1 cellular context compared by ENCODE assay signal in the genomic region with DNA sequence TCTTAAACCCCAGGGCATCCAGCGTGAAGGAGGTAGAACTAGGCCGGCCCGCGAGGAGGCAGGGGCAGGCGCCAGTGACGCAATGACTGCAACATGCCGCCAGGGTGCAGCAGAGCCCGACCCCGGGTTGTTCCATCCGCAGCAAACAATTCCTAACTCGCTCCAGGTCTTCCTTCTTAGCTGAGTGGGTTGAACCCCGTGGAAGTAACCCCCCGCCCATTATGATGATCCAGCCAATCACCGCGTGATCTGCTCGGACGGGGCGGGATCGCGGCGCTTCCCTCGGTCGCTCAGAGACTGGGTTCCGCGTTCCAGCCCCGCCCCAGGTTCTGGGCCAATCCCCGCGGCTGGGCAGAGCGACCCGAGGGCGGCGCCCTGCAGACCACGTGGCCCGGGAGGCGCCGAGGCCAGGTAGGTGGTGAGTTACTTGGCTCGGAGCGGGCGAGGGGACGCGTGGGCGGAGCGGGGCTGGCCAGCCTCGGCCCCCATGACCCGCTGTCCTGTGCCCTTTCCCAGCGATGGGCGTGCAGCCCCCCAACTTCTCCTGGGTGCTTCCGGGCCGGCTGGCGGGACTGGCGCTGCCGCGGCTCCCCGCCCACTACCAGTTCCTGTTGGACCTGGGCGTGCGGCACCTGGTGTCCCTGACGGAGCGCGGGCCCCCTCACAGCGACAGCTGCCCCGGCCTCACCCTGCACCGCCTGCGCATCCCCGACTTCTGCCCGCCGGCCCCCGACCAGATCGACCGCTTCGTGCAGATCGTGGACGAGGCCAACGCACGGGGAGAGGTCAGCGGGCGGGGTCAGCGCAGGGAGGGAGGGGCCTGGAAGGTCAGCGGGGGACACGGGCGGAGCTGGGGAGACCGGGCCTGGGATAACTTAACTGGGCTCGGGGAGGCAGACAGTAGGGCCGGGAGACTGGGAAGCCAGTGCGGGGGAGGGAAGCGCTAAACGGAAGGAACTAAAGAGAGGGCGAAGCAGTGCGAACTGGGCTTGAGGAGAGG.
A peak's percentile ranks its signal among the peaks of the same experiment; 100 is the strongest.
TF ChIP-seq lines count a peak whose summit lies in the region.

A gene (plus strand): TSS at position 380 of the 1,000 bp plus-strand sequence. CDS start 139 bp downstream, at position 519.

TF ChIP-seq in K562, 482 proteins besides CTCF, POLR2A, EP300 and RAD21 (continued from another document and continues in another):
- TF ChIP-seq, protein P1, sequence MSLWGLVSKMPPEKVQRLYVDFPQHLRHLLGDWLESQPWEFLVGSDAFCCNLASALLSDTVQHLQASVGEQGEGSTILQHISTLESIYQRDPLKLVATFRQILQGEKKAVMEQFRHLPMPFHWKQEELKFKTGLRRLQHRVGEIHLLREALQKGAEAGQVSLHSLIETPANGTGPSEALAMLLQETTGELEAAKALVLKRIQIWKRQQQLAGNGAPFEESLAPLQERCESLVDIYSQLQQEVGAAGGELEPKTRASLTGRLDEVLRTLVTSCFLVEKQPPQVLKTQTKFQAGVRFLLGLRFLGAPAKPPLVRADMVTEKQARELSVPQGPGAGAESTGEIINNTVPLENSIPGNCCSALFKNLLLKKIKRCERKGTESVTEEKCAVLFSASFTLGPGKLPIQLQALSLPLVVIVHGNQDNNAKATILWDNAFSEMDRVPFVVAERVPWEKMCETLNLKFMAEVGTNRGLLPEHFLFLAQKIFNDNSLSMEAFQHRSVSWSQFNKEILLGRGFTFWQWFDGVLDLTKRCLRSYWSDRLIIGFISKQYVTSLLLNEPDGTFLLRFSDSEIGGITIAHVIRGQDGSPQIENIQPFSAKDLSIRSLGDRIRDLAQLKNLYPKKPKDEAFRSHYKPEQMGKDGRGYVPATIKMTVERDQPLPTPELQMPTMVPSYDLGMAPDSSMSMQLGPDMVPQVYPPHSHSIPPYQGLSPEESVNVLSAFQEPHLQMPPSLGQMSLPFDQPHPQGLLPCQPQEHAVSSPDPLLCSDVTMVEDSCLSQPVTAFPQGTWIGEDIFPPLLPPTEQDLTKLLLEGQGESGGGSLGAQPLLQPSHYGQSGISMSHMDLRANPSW (CRISPR knock-in tag; IDR thresholded peaks at IDR 0.05), result no peak
- TF ChIP-seq COPS2 (conservative IDR thresholded peaks at IDR 0.05) (no peak), ZNF174 (CRISPR knock-in tag; IDR thresholded peaks at IDR 0.05) (no peak), RBM39 (optimal IDR thresholded peaks at IDR 0.05; ENCODE audit: low read depth, low read length) (no peak), ZNF668 (CRISPR knock-in tag; IDR thresholded peaks at IDR 0.05) (no peak), CBX1 (IDR thresholded peaks at IDR 0.05; ENCODE audit: low read depth) (peak; percentile 89), ZFX (CRISPR knock-in tag; IDR thresholded peaks at IDR 0.05) (peak; percentile 71), SETDB1 (IDR thresholded peaks at IDR 0.05; ENCODE audit: low read length) (no peak), HCFC1 (IDR thresholded peaks at IDR 0.05; ENCODE audit: low read depth, low read length) (peak; percentile 43; the same call in 1 of the 2 replicates), ZNF444 (CRISPR knock-in tag; IDR thresholded peaks at IDR 0.05) (no peak), ELF4 (CRISPR knock-in tag; IDR thresholded peaks at IDR 0.05) (no peak), CHD2 (IDR thresholded peaks at IDR 0.05; ENCODE audit: low read depth, low read length) (peak; percentile 44; the same call in 1 of the 2 replicates), ILF3 (IDR thresholded peaks at IDR 0.05; ENCODE audit: borderline replicate concordance) (no peak), TCF7L2 (IDR thresholded peaks at IDR 0.05; ENCODE audit: low read depth, low read length) (no peak), KLF6 (CRISPR knock-in tag; IDR thresholded peaks at IDR 0.05; ENCODE audit: borderline replicate concordance) (no peak), FOXK2 (conservative IDR thresholded peaks at IDR 0.05 in 1 of 2, IDR thresholded peaks at IDR 0.05 in 1 of 2; ENCODE audit: low read depth in 2 of 2) (peak; percentile 38 to 46; a peak in 2 of 4 replicates), ESRRA (IDR thresholded peaks at IDR 0.05; ENCODE audit: borderline replicate concordance, low read depth) (peak; percentile 26), ZNF79 (CRISPR knock-in tag; IDR thresholded peaks at IDR 0.05; ENCODE audit: low read depth) (no peak), NFXL1 (CRISPR knock-in tag; IDR thresholded peaks at IDR 0.05) (no peak), PRMT5 (CRISPR knock-in tag; IDR thresholded peaks at IDR 0.05) (no peak), GABPA (tag; conservative IDR thresholded peaks at IDR 0.05; ENCODE audit: low read depth) (peak; percentile 67), SIN3A (IDR thresholded peaks at IDR 0.05; ENCODE audit: borderline replicate concordance in 2 of 2, control insufficient read depth in 1 of 2, low read depth in 2 of 2, low read length in 2 of 2) (peak in 1 of 2 experiments; percentile 55; a peak in 1 of 4 replicates), MIER1 (IDR thresholded peaks at IDR 0.05; ENCODE audit: low read depth) (no peak), NELFE (IDR thresholded peaks at IDR 0.05; ENCODE audit: insufficient read depth, insufficient read length) (no peak)
- TF ChIP-seq, protein P2, sequence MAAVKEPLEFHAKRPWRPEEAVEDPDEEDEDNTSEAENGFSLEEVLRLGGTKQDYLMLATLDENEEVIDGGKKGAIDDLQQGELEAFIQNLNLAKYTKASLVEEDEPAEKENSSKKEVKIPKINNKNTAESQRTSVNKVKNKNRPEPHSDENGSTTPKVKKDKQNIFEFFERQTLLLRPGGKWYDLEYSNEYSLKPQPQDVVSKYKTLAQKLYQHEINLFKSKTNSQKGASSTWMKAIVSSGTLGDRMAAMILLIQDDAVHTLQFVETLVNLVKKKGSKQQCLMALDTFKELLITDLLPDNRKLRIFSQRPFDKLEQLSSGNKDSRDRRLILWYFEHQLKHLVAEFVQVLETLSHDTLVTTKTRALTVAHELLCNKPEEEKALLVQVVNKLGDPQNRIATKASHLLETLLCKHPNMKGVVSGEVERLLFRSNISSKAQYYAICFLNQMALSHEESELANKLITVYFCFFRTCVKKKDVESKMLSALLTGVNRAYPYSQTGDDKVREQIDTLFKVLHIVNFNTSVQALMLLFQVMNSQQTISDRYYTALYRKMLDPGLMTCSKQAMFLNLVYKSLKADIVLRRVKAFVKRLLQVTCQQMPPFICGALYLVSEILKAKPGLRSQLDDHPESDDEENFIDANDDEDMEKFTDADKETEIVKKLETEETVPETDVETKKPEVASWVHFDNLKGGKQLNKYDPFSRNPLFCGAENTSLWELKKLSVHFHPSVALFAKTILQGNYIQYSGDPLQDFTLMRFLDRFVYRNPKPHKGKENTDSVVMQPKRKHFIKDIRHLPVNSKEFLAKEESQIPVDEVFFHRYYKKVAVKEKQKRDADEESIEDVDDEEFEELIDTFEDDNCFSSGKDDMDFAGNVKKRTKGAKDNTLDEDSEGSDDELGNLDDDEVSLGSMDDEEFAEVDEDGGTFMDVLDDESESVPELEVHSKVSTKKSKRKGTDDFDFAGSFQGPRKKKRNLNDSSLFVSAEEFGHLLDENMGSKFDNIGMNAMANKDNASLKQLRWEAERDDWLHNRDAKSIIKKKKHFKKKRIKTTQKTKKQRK (IDR thresholded peaks at IDR 0.05; ENCODE audit: borderline replicate concordance, low read depth, low read length), result no peak
- TF ChIP-seq, protein P3, sequence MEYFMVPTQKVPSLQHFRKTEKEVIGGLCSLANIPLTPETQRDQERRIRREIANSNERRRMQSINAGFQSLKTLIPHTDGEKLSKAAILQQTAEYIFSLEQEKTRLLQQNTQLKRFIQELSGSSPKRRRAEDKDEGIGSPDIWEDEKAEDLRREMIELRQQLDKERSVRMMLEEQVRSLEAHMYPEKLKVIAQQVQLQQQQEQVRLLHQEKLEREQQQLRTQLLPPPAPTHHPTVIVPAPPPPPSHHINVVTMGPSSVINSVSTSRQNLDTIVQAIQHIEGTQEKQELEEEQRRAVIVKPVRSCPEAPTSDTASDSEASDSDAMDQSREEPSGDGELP (CRISPR knock-in tag; IDR thresholded peaks at IDR 0.05; ENCODE audit: borderline replicate concordance), result peak; percentile 75; the same call in 1 of the 2 replicates
- TF ChIP-seq, protein P4, sequence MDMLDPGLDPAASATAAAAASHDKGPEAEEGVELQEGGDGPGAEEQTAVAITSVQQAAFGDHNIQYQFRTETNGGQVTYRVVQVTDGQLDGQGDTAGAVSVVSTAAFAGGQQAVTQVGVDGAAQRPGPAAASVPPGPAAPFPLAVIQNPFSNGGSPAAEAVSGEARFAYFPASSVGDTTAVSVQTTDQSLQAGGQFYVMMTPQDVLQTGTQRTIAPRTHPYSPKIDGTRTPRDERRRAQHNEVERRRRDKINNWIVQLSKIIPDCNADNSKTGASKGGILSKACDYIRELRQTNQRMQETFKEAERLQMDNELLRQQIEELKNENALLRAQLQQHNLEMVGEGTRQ (CRISPR knock-in tag; IDR thresholded peaks at IDR 0.05), result peak; percentile 95
- TF ChIP-seq, protein P5, sequence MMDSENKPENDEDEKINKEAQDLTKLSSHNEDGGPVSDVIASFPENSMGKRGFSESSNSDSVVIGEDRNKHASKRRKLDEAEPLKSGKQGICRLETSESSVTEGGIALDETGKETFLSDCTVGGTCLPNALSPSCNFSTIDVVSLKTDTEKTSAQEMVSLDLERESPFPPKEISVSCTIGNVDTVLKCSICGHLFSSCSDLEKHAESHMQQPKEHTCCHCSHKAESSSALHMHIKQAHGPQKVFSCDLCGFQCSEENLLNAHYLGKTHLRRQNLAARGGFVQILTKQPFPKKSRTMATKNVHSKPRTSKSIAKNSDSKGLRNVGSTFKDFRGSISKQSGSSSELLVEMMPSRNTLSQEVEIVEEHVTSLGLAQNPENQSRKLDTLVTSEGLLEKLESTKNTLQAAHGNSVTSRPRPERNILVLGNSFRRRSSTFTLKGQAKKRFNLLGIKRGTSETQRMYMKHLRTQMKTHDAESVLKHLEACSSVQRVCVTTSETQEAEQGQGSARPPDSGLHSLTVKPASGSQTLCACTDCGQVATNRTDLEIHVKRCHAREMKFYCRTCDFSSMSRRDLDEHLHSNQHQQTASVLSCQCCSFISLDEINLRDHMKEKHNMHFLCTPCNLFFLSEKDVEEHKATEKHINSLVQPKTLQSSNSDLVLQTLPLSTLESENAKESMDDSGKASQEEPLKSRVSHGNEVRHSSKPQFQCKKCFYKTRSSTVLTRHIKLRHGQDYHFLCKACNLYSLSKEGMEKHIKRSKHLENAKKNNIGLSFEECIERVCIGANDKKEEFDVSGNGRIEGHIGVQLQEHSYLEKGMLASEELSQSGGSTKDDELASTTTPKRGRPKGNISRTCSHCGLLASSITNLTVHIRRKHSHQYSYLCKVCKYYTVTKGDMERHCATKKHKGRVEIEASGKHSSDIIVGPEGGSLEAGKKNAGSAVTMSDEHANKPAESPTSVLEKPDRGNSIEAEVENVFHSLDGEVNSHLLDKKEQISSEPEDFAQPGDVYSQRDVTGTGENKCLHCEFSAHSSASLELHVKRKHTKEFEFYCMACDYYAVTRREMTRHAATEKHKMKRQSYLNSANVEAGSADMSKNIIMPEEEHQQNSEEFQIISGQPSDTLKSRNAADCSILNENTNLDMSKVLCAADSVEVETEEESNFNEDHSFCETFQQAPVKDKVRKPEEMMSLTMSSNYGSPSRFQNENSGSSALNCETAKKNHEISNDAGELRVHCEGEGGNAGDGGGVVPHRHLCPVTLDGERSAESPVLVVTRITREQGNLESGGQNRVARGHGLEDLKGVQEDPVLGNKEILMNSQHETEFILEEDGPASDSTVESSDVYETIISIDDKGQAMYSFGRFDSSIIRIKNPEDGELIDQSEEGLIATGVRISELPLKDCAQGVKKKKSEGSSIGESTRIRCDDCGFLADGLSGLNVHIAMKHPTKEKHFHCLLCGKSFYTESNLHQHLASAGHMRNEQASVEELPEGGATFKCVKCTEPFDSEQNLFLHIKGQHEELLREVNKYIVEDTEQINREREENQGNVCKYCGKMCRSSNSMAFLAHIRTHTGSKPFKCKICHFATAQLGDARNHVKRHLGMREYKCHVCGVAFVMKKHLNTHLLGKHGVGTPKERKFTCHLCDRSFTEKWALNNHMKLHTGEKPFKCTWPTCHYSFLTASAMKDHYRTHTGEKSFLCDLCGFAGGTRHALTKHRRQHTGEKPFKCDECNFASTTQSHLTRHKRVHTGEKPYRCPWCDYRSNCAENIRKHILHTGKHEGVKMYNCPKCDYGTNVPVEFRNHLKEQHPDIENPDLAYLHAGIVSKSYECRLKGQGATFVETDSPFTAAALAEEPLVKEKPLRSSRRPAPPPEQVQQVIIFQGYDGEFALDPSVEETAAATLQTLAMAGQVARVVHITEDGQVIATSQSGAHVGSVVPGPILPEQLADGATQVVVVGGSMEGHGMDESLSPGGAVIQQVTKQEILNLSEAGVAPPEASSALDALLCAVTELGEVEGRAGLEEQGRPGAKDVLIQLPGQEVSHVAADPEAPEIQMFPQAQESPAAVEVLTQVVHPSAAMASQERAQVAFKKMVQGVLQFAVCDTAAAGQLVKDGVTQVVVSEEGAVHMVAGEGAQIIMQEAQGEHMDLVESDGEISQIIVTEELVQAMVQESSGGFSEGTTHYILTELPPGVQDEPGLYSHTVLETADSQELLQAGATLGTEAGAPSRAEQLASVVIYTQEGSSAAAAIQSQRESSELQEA (IDR thresholded peaks at IDR 0.05; ENCODE audit: low read depth), result no peak
- TF ChIP-seq, protein P6, sequence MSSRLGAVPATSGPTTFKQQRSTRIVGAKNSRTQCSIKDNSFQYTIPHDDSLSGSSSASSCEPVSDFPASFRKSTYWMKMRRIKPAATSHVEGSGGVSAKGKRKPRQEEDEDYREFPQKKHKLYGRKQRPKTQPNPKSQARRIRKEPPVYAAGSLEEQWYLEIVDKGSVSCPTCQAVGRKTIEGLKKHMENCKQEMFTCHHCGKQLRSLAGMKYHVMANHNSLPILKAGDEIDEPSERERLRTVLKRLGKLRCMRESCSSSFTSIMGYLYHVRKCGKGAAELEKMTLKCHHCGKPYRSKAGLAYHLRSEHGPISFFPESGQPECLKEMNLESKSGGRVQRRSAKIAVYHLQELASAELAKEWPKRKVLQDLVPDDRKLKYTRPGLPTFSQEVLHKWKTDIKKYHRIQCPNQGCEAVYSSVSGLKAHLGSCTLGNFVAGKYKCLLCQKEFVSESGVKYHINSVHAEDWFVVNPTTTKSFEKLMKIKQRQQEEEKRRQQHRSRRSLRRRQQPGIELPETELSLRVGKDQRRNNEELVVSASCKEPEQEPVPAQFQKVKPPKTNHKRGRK (tag; IDR thresholded peaks at IDR 0.05), result no peak
- TF ChIP-seq, protein P7, sequence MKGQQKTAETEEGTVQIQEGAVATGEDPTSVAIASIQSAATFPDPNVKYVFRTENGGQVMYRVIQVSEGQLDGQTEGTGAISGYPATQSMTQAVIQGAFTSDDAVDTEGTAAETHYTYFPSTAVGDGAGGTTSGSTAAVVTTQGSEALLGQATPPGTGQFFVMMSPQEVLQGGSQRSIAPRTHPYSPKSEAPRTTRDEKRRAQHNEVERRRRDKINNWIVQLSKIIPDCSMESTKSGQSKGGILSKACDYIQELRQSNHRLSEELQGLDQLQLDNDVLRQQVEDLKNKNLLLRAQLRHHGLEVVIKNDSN (CRISPR knock-in tag; IDR thresholded peaks at IDR 0.05), result peak; percentile 97
- TF ChIP-seq, protein P8, sequence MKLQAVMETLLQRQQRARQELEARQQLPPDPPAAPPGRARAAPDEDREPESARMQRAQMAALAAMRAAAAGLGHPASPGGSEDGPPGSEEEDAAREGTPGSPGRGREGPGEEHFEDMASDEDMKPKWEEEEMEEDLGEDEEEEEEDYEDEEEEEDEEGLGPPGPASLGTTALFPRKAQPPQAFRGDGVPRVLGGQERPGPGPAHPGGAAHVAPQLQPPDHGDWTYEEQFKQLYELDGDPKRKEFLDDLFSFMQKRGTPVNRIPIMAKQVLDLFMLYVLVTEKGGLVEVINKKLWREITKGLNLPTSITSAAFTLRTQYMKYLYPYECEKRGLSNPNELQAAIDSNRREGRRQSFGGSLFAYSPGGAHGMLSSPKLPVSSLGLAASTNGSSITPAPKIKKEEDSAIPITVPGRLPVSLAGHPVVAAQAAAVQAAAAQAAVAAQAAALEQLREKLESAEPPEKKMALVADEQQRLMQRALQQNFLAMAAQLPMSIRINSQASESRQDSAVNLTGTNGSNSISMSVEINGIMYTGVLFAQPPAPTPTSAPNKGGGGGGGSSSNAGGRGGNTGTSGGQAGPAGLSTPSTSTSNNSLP (IDR thresholded peaks at IDR 0.05; ENCODE audit: borderline replicate concordance, low read depth, low read length), result no peak
- TF ChIP-seq, protein P9, sequence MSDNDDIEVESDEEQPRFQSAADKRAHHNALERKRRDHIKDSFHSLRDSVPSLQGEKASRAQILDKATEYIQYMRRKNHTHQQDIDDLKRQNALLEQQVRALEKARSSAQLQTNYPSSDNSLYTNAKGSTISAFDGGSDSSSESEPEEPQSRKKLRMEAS (CRISPR knock-in tag; IDR thresholded peaks at IDR 0.05), result peak; percentile 99
